Comparison of ENCODE assay signal across 8 cellular contexts in the genomic region with DNA sequence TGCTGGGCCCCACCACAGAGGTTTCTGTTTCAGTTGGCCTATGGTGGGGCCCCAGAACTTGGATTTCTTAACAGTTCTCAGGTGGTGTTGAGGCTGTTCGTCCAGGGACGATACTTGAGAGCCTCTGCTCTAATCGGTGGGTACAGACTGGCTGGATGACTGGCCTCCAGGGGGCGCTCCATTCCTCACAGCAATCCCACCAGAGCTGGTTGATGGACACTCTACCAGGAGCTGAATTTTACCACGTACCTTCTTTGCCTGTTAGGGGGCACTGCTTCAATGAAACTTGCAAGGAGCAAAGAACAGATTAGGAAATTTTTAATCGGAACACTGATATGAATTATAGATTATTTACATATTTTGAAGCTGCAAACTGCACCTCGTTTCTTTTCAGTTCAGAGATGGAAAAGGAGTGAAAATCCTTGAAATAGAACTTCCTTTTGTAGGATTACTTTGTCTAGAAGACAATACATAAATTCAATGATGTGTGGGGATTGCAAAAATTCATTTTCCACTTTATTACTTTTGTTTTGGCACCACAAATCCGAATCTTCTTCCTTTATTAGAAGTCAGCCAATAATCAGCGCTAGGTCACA. TPM values are rescaled to one million over a fixed set of nuclear protein-coding genes. Genes with fewer than 3 reads are reported as not detected.
DNase-seq lines count a peak whose midpoint lies in the region; ATAC-seq lines count a peak whose summit lies in the region.

No MANE protein-coding gene starts in this region.

- ATAC-seq in GM19025 (IDR thresholded peaks at IDR 0.05; ENCODE audit: low read depth, unreplicated experiment) (peak; percentile 97), HG03139 (IDR thresholded peaks at IDR 0.05; ENCODE audit: unreplicated experiment) (peak; percentile 100)

- DNase-seq in AML-193 (lab: John Stamatoyannopoulos, UW) (peak; percentile 72 to 75), NCI-H748 (lab: John Stamatoyannopoulos, UW; ENCODE audit: unreplicated experiment) (peak; percentile 85), mesenchymal stem cell (peak; percentile 66)
- peak; percentile 89 for DNase-seq in activated CD4-positive, alpha-beta memory T cell treated with anti-CD3 and anti-CD28 coated beads, Interleukin-2, amount 10 ng/mL, durations not matched to agents 7 days and 5 days
- peak; percentile 70 to 81 (median 74) for DNase-seq in effector memory CD4-positive, alpha-beta T cell
- DNase-seq in stimulated activated CD8-positive, alpha-beta memory T cell treated with anti-CD3 and anti-CD28 coated beads, Interleukin-15, amount 100 ng/mL, for 4 hours (ENCODE audit: low read depth in 2 of 2), result peak; percentile 75 to 83

- H3K9ac ChIP-seq in mesenchymal stem cell (ENCODE audit: low read length), result peak overlapping the region; percentile 32

- 31% methylated on average over 7 of the region's 9 CpGs for WGBS in mesenchymal stem cell

- H4K8ac ChIP-seq in mesenchymal stem cell (ENCODE audit: low read length), result no peak overlapping the region

- H4K91ac ChIP-seq in mesenchymal stem cell (ENCODE audit: low read length), result no peak overlapping the region

- H2BK15ac ChIP-seq in mesenchymal stem cell (ENCODE audit: low read depth, poor library complexity, severe bottlenecking), result no peak overlapping the region

- H3K27ac Mint-ChIP-seq in activated CD4-positive, alpha-beta memory T cell treated with anti-CD3 and anti-CD28 coated beads, Interleukin-2, amount 10 ng/mL, durations not matched to agents 7 days and 5 days, result no peak overlapping the region

- H3K4ac ChIP-seq in mesenchymal stem cell (ENCODE audit: low read depth in 1 of 2, low read length in 2 of 2), result no peak overlapping the region

- H3K79me1 ChIP-seq in mesenchymal stem cell (replicated peaks; ENCODE audit: low read length, poor library complexity, severe bottlenecking), result no peaks in the 10 kb centered on the region

- H3K27me3 Mint-ChIP-seq in activated CD4-positive, alpha-beta memory T cell treated with anti-CD3 and anti-CD28 coated beads, Interleukin-2, amount 10 ng/mL, durations not matched to agents 7 days and 5 days, result peaks cover 23% of the 10 kb centered on the region

- H3K9me3 Mint-ChIP-seq in activated CD4-positive, alpha-beta memory T cell treated with anti-CD3 and anti-CD28 coated beads, Interleukin-2, amount 10 ng/mL, durations not matched to agents 7 days and 5 days, result no peaks in the 10 kb centered on the region

- no peaks in the 10 kb centered on the region for H3K4me1 ChIP-seq in effector memory CD4-positive, alpha-beta T cell (ENCODE audit: control insufficient read depth, insufficient read depth, low read length, poor library complexity, severe bottlenecking)
- peaks cover 2% of the 10 kb centered on the region for H3K4me1 ChIP-seq in mesenchymal stem cell (ENCODE audit: control insufficient read depth, insufficient read depth, low read depth, low read length)

- H3K23ac ChIP-seq in mesenchymal stem cell (ENCODE audit: low read length in 2 of 2), result no peak overlapping the region

- H3K4me2 ChIP-seq in mesenchymal stem cell (ENCODE audit: low read length, poor library complexity, severe bottlenecking), result no peak overlapping the region

- no peaks in the 10 kb centered on the region for H3K27me3 ChIP-seq in effector memory CD4-positive, alpha-beta T cell (replicated peaks; ENCODE audit: control insufficient read depth, insufficient read depth, low read length, poor library complexity, severe bottlenecking)
- H3K27me3 ChIP-seq in mesenchymal stem cell (ENCODE audit: control insufficient read depth in 1 of 2, insufficient read depth in 1 of 2, low read length in 2 of 2), result no peaks in the 10 kb centered on the region

- H2AFZ ChIP-seq in mesenchymal stem cell (ENCODE audit: low read depth, low read length), result no peak overlapping the region

- POLR2A ChIA-PET in activated CD4-positive, alpha-beta memory T cell treated with anti-CD3 and anti-CD28 coated beads, Interleukin-2, amount 10 ng/mL, durations not matched to agents 7 days and 5 days (lab: Charles Lee), result interaction anchor here (0.7 to 2.9 kb wide), 5 partner anchors 45 to 351 kb away, joined by 3 to 15 read pairs (median 4); a partner anchor contains a TSS

- H2BK120ac ChIP-seq in mesenchymal stem cell (ENCODE audit: low read depth, low read length), result no peak overlapping the region

- no peak overlapping the region for H3K14ac ChIP-seq in mesenchymal stem cell (ENCODE audit: low read length in 2 of 2)

- no peak overlapping the region for H2AK5ac ChIP-seq in mesenchymal stem cell (ENCODE audit: low read length, severe bottlenecking)

- no peak overlapping the region for H2BK5ac ChIP-seq in mesenchymal stem cell (ENCODE audit: low read depth, low read length, poor library complexity, severe bottlenecking)

- no peak overlapping the region for H3K18ac ChIP-seq in mesenchymal stem cell (ENCODE audit: low read depth in 1 of 2, low read length in 2 of 2)

- peaks cover 14% of the 10 kb centered on the region for H3K4me1 Mint-ChIP-seq in activated CD4-positive, alpha-beta memory T cell treated with anti-CD3 and anti-CD28 coated beads, Interleukin-2, amount 10 ng/mL, durations not matched to agents 7 days and 5 days

- no peak overlapping the region for H2BK12ac ChIP-seq in mesenchymal stem cell (ENCODE audit: low read length in 2 of 2)

- CTCF ChIA-PET in activated CD4-positive, alpha-beta memory T cell treated with anti-CD3 and anti-CD28 coated beads, Interleukin-2, amount 10 ng/mL, durations not matched to agents 7 days and 5 days (lab: Charles Lee), result interaction anchor here (0.6 to 4.6 kb wide), 49 partner anchors 9 to 308 kb away, joined by 3 to 67 read pairs (median 6); a partner anchor contains a TSS

- H3K36me3 Mint-ChIP-seq in activated CD4-positive, alpha-beta memory T cell treated with anti-CD3 and anti-CD28 coated beads, Interleukin-2, amount 10 ng/mL, durations not matched to agents 7 days and 5 days (ENCODE audit: low read depth), result no peaks in the 10 kb centered on the region

- no peak overlapping the region for H3K4me3 Mint-ChIP-seq in activated CD4-positive, alpha-beta memory T cell treated with anti-CD3 and anti-CD28 coated beads, Interleukin-2, amount 10 ng/mL, durations not matched to agents 7 days and 5 days

- H3K27ac ChIP-seq in effector memory CD4-positive, alpha-beta T cell (ENCODE audit: insufficient read depth, low read length, poor library complexity, severe bottlenecking), result no peak overlapping the region
- H3K27ac ChIP-seq in mesenchymal stem cell (ENCODE audit: low read length, poor library complexity, severe bottlenecking), result no peak overlapping the region

- H3K4me3 ChIP-seq in effector memory CD4-positive, alpha-beta T cell (ENCODE audit: insufficient read depth, low read depth, low read length, poor library complexity, severe bottlenecking), result no peak overlapping the region
- no peak overlapping the region for H3K4me3 ChIP-seq in mesenchymal stem cell (ENCODE audit: insufficient read depth in 1 of 2, low read depth in 1 of 2, low read length in 2 of 2)

- H3K9me3 ChIP-seq in effector memory CD4-positive, alpha-beta T cell (ENCODE audit: control insufficient read depth, low read length), result no peaks in the 10 kb centered on the region
- no peaks in the 10 kb centered on the region for H3K9me3 ChIP-seq in mesenchymal stem cell (ENCODE audit: control insufficient read depth, low read length)

- no peaks in the 10 kb centered on the region for H3K36me3 ChIP-seq in effector memory CD4-positive, alpha-beta T cell (ENCODE audit: control insufficient read depth, insufficient read depth, low read length)
- no peaks in the 10 kb centered on the region for H3K36me3 ChIP-seq in mesenchymal stem cell (ENCODE audit: control insufficient read depth in 1 of 2, insufficient read depth in 2 of 2, low read depth in 1 of 2, low read length in 2 of 2)

RNA-seq across cellular contexts. Expression of a gene that starts 44.8 kb away (rescaled TPM):
- total RNA-seq in activated CD4-positive, alpha-beta memory T cell treated with anti-CD3 and anti-CD28 coated beads, Interleukin-2, amount 10 ng/mL, durations not matched to agents 7 days and 5 days, result 10 to 100 TPM; 43.8 to 45.6 TPM
- polyA plus RNA-seq in mesenchymal stem cell (2013, experiment 1 of 2), result 16.5 TPM
- polyA plus RNA-seq in mesenchymal stem cell (2013, experiment 2 of 2), result 18.2 TPM
